Comparison of ENCODE assay signal across 38 cellular contexts in the genomic region with DNA sequence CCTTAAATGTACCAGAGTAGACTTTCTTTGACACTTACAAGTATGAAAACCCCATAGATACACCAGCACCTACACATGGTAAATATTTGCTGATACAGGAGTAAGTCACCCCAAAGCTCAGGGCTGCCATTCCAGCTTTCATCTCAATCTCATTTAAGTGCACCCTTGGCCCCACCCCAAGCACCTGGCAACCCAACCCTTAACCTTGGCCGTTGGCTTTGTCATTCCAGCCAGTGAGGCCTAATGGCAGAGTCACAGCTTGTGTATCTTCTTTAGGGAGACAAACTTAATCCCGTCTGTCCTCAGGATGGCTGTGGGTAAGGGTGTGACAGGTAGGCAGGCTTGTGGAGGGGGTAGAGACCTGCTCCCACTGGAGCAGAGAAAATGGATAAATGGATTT. TPM values are rescaled to one million over a fixed set of nuclear protein-coding genes. Genes with fewer than 3 reads are reported as not detected.
"Had no signal": no experiment of that assay in that cellular context is flagged by ENCODE, and none has a peak within 500 bp of the region (broad histone marks: within the 10 kb centered on the region; RNA-seq: fewer than 3 reads in every experiment).

No MANE protein-coding gene starts in this region.

- H3K27me3 Mint-ChIP-seq: activated CD4-positive, alpha-beta memory T cell treated with anti-CD3 and anti-CD28 coated beads for 36 hours; activated CD4-positive, alpha-beta T cell treated with anti-CD3 and anti-CD28 coated beads for 36 hours; activated CD4-positive, alpha-beta T cell treated with anti-CD3 and anti-CD28 coated beads, Interleukin-2, amount 10 ng/mL, durations not matched to agents 24 days and 14 days; activated CD8-positive, alpha-beta memory T cell treated with anti-CD3 and anti-CD28 coated beads, Interleukin-2, amount 10 ng/mL, durations not matched to agents 7 days and 5 days; activated naive CD4-positive, alpha-beta T cell treated with anti-CD3 and anti-CD28 coated beads, Interleukin-2, amount 50 U/mL, for 24 hours; activated naive CD8-positive, alpha-beta T cell treated with anti-CD3 and anti-CD28 coated beads for 36 hours; activated naive CD8-positive, alpha-beta T cell treated with anti-CD3 and anti-CD28 coated beads, Interleukin-2, amount 50 U/mL, for 24 hours had no signal

- H3K9me3 ChIP-seq: adrenal gland, body of pancreas, esophagus squamous epithelium had no signal

- H3K36me3 Mint-ChIP-seq: activated CD4-positive, alpha-beta memory T cell treated with anti-CD3 and anti-CD28 coated beads for 36 hours; activated CD8-positive, alpha-beta memory T cell treated with anti-CD3 and anti-CD28 coated beads, Interleukin-2, amount 10 ng/mL, durations not matched to agents 7 days and 5 days had no signal

- DNase-seq: activated CD4-positive, alpha-beta memory T cell treated with anti-CD3 and anti-CD28 coated beads for 36 hours; activated CD4-positive, alpha-beta T cell treated with anti-CD3 and anti-CD28 coated beads for 36 hours; activated CD4-positive, alpha-beta T cell treated with anti-CD3 and anti-CD28 coated beads, Interleukin-2, amount 10 ng/mL, durations not matched to agents 24 days and 14 days; activated CD4-positive, CD25-positive, alpha-beta regulatory T cell; activated CD4-positive, CD25-positive, alpha-beta regulatory T cell treated with anti-CD3 and anti-CD28 coated beads, Interleukin-2, amount 50 U/mL, for 72 hours; activated CD8-positive, alpha-beta memory T cell treated with anti-CD3 and anti-CD28 coated beads, Interleukin-2, amount 10 ng/mL, durations not matched to agents 7 days and 5 days; activated CD8-positive, alpha-beta memory T cell treated with anti-CD3 and anti-CD28 coated beads, Interleukin-2, amount 50 U/mL, for 4 hours; activated CD8-positive, alpha-beta T cell treated with anti-CD3 and anti-CD28 coated beads, Interleukin-2, amount 10 ng/mL, durations not matched to agents 7 days and 5 days; activated effector memory CD4-positive, alpha-beta T cell treated with anti-CD3 and anti-CD28 coated beads, Interleukin-2, amount 50 U/mL, for 16 hours; activated naive CD4-positive, alpha-beta T cell treated with anti-CD3 and anti-CD28 coated beads for 36 hours; activated naive CD8-positive, alpha-beta T cell treated with anti-CD3 and anti-CD28 coated beads for 36 hours; activated naive CD8-positive, alpha-beta T cell treated with anti-CD3 and anti-CD28 coated beads, Interleukin-2, amount 50 U/mL, for 24 hours; activated T-cell treated with anti-CD3 and anti-CD28 coated beads, Interleukin-2, amount 50 U/mL, for 1 hour; activated T-cell treated with anti-CD3 and anti-CD28 coated beads, Interleukin-2, amount 50 U/mL, for 48 hours; adrenal gland; amygdala; aorta; body of pancreas; caudate nucleus; cortex of kidney; dermis blood vessel endothelial cell; effector CD4-positive, alpha-beta T cell; effector memory CD8-positive, alpha-beta T cell; esophagus squamous epithelium; foreskin melanocyte; T-helper 2 cell had no signal

- H3K27ac ChIP-seq: adrenal gland, body of pancreas, epithelial cell of prostate, esophagus squamous epithelium, gastroesophageal sphincter had no signal

- H3K4me1 Mint-ChIP-seq: activated CD4-positive, alpha-beta T cell treated with anti-CD3 and anti-CD28 coated beads for 36 hours; activated CD4-positive, alpha-beta T cell treated with anti-CD3 and anti-CD28 coated beads, Interleukin-2, amount 10 ng/mL, durations not matched to agents 24 days and 14 days; activated CD8-positive, alpha-beta memory T cell treated with anti-CD3 and anti-CD28 coated beads, Interleukin-2, amount 10 ng/mL, durations not matched to agents 7 days and 5 days; activated naive CD4-positive, alpha-beta T cell treated with anti-CD3 and anti-CD28 coated beads, Interleukin-2, amount 50 U/mL, for 24 hours; activated naive CD8-positive, alpha-beta T cell treated with anti-CD3 and anti-CD28 coated beads for 36 hours; activated naive CD8-positive, alpha-beta T cell treated with anti-CD3 and anti-CD28 coated beads, Interleukin-2, amount 50 U/mL, for 24 hours had no signal

- H3K9me3 Mint-ChIP-seq: activated CD4-positive, alpha-beta T cell treated with anti-CD3 and anti-CD28 coated beads, Interleukin-2, amount 10 ng/mL, durations not matched to agents 24 days and 14 days; activated naive CD4-positive, alpha-beta T cell treated with anti-CD3 and anti-CD28 coated beads, Interleukin-2, amount 50 U/mL, for 24 hours; activated naive CD8-positive, alpha-beta T cell treated with anti-CD3 and anti-CD28 coated beads for 36 hours; activated naive CD8-positive, alpha-beta T cell treated with anti-CD3 and anti-CD28 coated beads, Interleukin-2, amount 50 U/mL, for 24 hours; activated T-helper 1 cell treated with anti-CD3 and anti-CD28 coated beads, Interleukin-12 subunit alpha, Interleukin-12 subunit beta, Interleukin-2, Interleukin-4 antibody, amounts not matched to agents 30 ng/mL and 10 ng/mL and 1 ng/mL, durations not matched to agents 14 hours and 24 hours and 36 hours; activated T-helper 2 cell treated with anti-CD3 and anti-CD28 coated beads, Interferon-gamma antibody, Interleukin-2, Interleukin-4, amounts not matched to agents 10 μg/mL and 5 μg/mL and 100 μg/mL, durations not matched to agents 14 hours and 24 hours and 36 hours; effector memory CD8-positive, alpha-beta T cell had no signal

- H3K4me1 ChIP-seq: adrenal gland, esophagus squamous epithelium, gastroesophageal sphincter had no signal

- H3K27ac Mint-ChIP-seq: activated CD4-positive, alpha-beta memory T cell treated with anti-CD3 and anti-CD28 coated beads for 36 hours; activated CD4-positive, alpha-beta T cell treated with anti-CD3 and anti-CD28 coated beads for 36 hours; activated CD4-positive, alpha-beta T cell treated with anti-CD3 and anti-CD28 coated beads, Interleukin-2, amount 10 ng/mL, durations not matched to agents 24 days and 14 days; activated CD8-positive, alpha-beta memory T cell treated with anti-CD3 and anti-CD28 coated beads, Interleukin-2, amount 10 ng/mL, durations not matched to agents 7 days and 5 days; activated CD8-positive, alpha-beta T cell treated with anti-CD3 and anti-CD28 coated beads, Interleukin-2, amount 10 ng/mL, durations not matched to agents 7 days and 5 days; activated naive CD4-positive, alpha-beta T cell treated with anti-CD3 and anti-CD28 coated beads for 36 hours; activated naive CD4-positive, alpha-beta T cell treated with anti-CD3 and anti-CD28 coated beads, Interleukin-2, amount 50 U/mL, for 24 hours; activated naive CD8-positive, alpha-beta T cell treated with anti-CD3 and anti-CD28 coated beads for 36 hours; activated naive CD8-positive, alpha-beta T cell treated with anti-CD3 and anti-CD28 coated beads, Interleukin-2, amount 50 U/mL, for 24 hours; activated T-helper 1 cell treated with anti-CD3 and anti-CD28 coated beads, Interleukin-12 subunit alpha, Interleukin-12 subunit beta, Interleukin-2, Interleukin-4 antibody, amounts not matched to agents 30 ng/mL and 10 ng/mL and 1 ng/mL, durations not matched to agents 14 hours and 24 hours and 36 hours; activated T-helper 2 cell treated with anti-CD3 and anti-CD28 coated beads, Interferon-gamma antibody, Interleukin-2, Interleukin-4, amounts not matched to agents 10 μg/mL and 5 μg/mL and 100 μg/mL, durations not matched to agents 14 hours and 24 hours and 36 hours; effector memory CD8-positive, alpha-beta T cell had no signal

- H3K27me3 ChIP-seq: adrenal gland, body of pancreas, esophagus squamous epithelium, gastroesophageal sphincter had no signal

- H3K36me3 ChIP-seq: adrenal gland had no signal

- H3K4me3 ChIP-seq: adrenal gland, body of pancreas, esophagus squamous epithelium, gastroesophageal sphincter had no signal

- H3K4me3 Mint-ChIP-seq: activated CD4-positive, alpha-beta memory T cell treated with anti-CD3 and anti-CD28 coated beads for 36 hours; activated CD4-positive, alpha-beta T cell treated with anti-CD3 and anti-CD28 coated beads for 36 hours; activated CD4-positive, alpha-beta T cell treated with anti-CD3 and anti-CD28 coated beads, Interleukin-2, amount 10 ng/mL, durations not matched to agents 24 days and 14 days; activated CD8-positive, alpha-beta memory T cell treated with anti-CD3 and anti-CD28 coated beads, Interleukin-2, amount 10 ng/mL, durations not matched to agents 7 days and 5 days; activated CD8-positive, alpha-beta T cell treated with anti-CD3 and anti-CD28 coated beads, Interleukin-2, amount 10 ng/mL, durations not matched to agents 7 days and 5 days; activated naive CD4-positive, alpha-beta T cell treated with anti-CD3 and anti-CD28 coated beads for 36 hours; activated naive CD4-positive, alpha-beta T cell treated with anti-CD3 and anti-CD28 coated beads, Interleukin-2, amount 50 U/mL, for 24 hours; activated naive CD8-positive, alpha-beta T cell treated with anti-CD3 and anti-CD28 coated beads for 36 hours; activated naive CD8-positive, alpha-beta T cell treated with anti-CD3 and anti-CD28 coated beads, Interleukin-2, amount 50 U/mL, for 24 hours; activated T-helper 1 cell treated with anti-CD3 and anti-CD28 coated beads, Interleukin-12 subunit alpha, Interleukin-12 subunit beta, Interleukin-2, Interleukin-4 antibody, amounts not matched to agents 30 ng/mL and 10 ng/mL and 1 ng/mL, durations not matched to agents 14 hours and 24 hours and 36 hours; effector memory CD8-positive, alpha-beta T cell had no signal

RNA-seq across cellular contexts. Expression of gene TMEM238L, which starts 42.6 kb away (rescaled TPM):
- total RNA-seq: activated CD4-positive, alpha-beta memory T cell treated with anti-CD3 and anti-CD28 coated beads for 36 hours; activated CD4-positive, alpha-beta T cell treated with anti-CD3 and anti-CD28 coated beads for 36 hours; activated CD4-positive, alpha-beta T cell treated with anti-CD3 and anti-CD28 coated beads, Interleukin-2, amount 10 ng/mL, durations not matched to agents 24 days and 14 days; activated CD8-positive, alpha-beta memory T cell treated with anti-CD3 and anti-CD28 coated beads for 36 hours; activated CD8-positive, alpha-beta memory T cell treated with anti-CD3 and anti-CD28 coated beads, Interleukin-2, amount 10 ng/mL, durations not matched to agents 7 days and 5 days; activated CD8-positive, alpha-beta T cell treated with anti-CD3 and anti-CD28 coated beads, Interleukin-2, amount 10 ng/mL, durations not matched to agents 7 days and 5 days; activated naive CD4-positive, alpha-beta T cell treated with anti-CD3 and anti-CD28 coated beads for 36 hours; activated naive CD8-positive, alpha-beta T cell treated with anti-CD3 and anti-CD28 coated beads for 36 hours; activated T-helper 1 cell treated with anti-CD3 and anti-CD28 coated beads, Interleukin-12 subunit alpha, Interleukin-12 subunit beta, Interleukin-2, Interleukin-4 antibody, amounts not matched to agents 30 ng/mL and 10 ng/mL and 1 ng/mL, durations not matched to agents 14 hours and 24 hours and 36 hours; activated T-helper 2 cell treated with anti-CD3 and anti-CD28 coated beads, Interferon-gamma antibody, Interleukin-2, Interleukin-4, amounts not matched to agents 10 μg/mL and 5 μg/mL and 100 μg/mL, durations not matched to agents 14 hours and 24 hours and 36 hours; aorta; body of pancreas; chondrocyte; dermis blood vessel endothelial cell; endothelial cell of umbilical vein; fibroblast of lung; fibroblast of villous mesenchyme; gastroesophageal sphincter; glomerular endothelial cell; T-helper 1 cell treated with Interleukin-12 subunit alpha and Interleukin-12 subunit beta and Interleukin-4 antibody, amounts not matched to agents 30 ng/mL and 1 ng/mL, for 36 hours had no signal
